ENCODE assay signal across 9 cellular contexts in genomic region chr12:53383258-53383657, GRCh38. TPM values are rescaled to one million over a fixed set of nuclear protein-coding genes. Genes with fewer than 3 reads are reported as not detected.
A peak's percentile ranks its signal among the peaks of the same experiment; 100 is the strongest.
DNase-seq lines count a peak whose midpoint lies in the region; ATAC-seq and TF ChIP-seq lines count a peak whose summit lies in the region.
"Had no signal": no experiment of that assay in that cellular context is flagged by ENCODE, and none has a peak within 500 bp of the region (broad histone marks: within the 10 kb centered on the region; RNA-seq: fewer than 3 reads in every experiment).

No MANE protein-coding gene starts in this region.

- H3K9ac ChIP-seq in mammary epithelial cell (ENCODE audit: insufficient read depth, low read length): peak overlapping the region; percentile 7

- in situ Hi-C loops in mammary epithelial cell (cut with MboI; ENCODE audit: low sequenced_read_pairs in 2 of 2): no loop called here

- peak overlapping the region; percentile 91 for H3K4me2 ChIP-seq in mammary epithelial cell (ENCODE audit: insufficient read depth, low read depth, low read length)

- H3K27me3 ChIP-seq in ACC112 (ENCODE audit: insufficient read depth, low read length) (no peaks in the 10 kb centered on the region), HL-60 (ENCODE audit: insufficient read depth, poor library complexity, severe bottlenecking) (no peaks in the 10 kb centered on the region), mammary epithelial cell (ENCODE audit: insufficient read depth, low read length) (no peaks in the 10 kb centered on the region), muscle layer of duodenum (ENCODE audit: low read depth, low read length) (no peaks in the 10 kb centered on the region)

- H3K4me1 ChIP-seq in ACC112 (ENCODE audit: control insufficient read depth, insufficient read depth, low read length, unreplicated experiment): peaks cover 61% of the 10 kb centered on the region
- H3K4me1 ChIP-seq in mammary epithelial cell (ENCODE audit: insufficient read depth, low read length): peaks cover 50% of the 10 kb centered on the region
- peaks cover 27 to 71% of the 10 kb centered on the region in 2 donors for H3K4me1 ChIP-seq in muscle layer of duodenum (ENCODE audit: control insufficient read depth in 1 of 2, insufficient read depth in 2 of 2, low read length in 2 of 2)

- WGBS in mammary epithelial cell (ENCODE audit: low coverage, missing lambda C conversion rate): 48% methylated on average over 2 of the region's 2 CpGs

- intact Hi-C loops in mammary epithelial cell (cut with micrococcal nuclease): loop anchor here (5.0 kb wide), 1 partner anchor 59 kb away; the partner anchor contains the start of gene PRR13

- DNase-seq in HL-60 (ENCODE audit: low read depth in 1 of 2, low spot score in 1 of 2): no peak
- no peak for DNase-seq in mammary epithelial cell
- DNase-seq in T1000 (lab: John Stamatoyannopoulos, UW): no peak
- no peak for DNase-seq in NCI-H226
- DNase-seq: NCI-H2081 had no signal

- TF ChIP-seq CTCF in HL-60 (IDR thresholded peaks at IDR 0.05; ENCODE audit: insufficient read depth, low read length): no peak
- TF ChIP-seq CTCF in mammary epithelial cell (conservative IDR thresholded peaks at IDR 0.05 in 1 of 2, IDR thresholded peaks at IDR 0.05 in 1 of 2; ENCODE audit: extremely low read depth in 1 of 2, insufficient read depth in 1 of 2, low read depth in 1 of 2, low read length in 2 of 2): no peak

- dilution Hi-C loops in mammary epithelial cell (cut with HindIII; ENCODE audit: low sequenced_read_pairs): loop anchor here (5.0 kb wide), 2 partner anchors 39 to 76 kb away; partner anchors contain the start of gene AMHR2

- H3K4me3 ChIP-seq in ACC112 (ENCODE audit: low read depth, low read length) (peak overlapping the region; percentile 71), HL-60 (replicated peaks; ENCODE audit: insufficient read depth, low read length) (peak overlapping the region; percentile 31), mammary epithelial cell (replicated peaks in 1 of 3; ENCODE audit: insufficient read depth in 1 of 3, low read depth in 2 of 3, low read length in 3 of 3) (peak overlapping the region; percentile 24 to 35 (median 28)), muscle layer of duodenum (ENCODE audit: low read depth in 1 of 2, low read length in 2 of 2) (peak overlapping the region; percentile 46 to 63)

- H3K36me3 ChIP-seq in ACC112 (ENCODE audit: insufficient read depth, low read length) (peaks cover 17% of the 10 kb centered on the region; the same call in 1 of the 2 replicates), mammary epithelial cell (ENCODE audit: insufficient read depth, low read length) (peaks cover 15% of the 10 kb centered on the region), muscle layer of duodenum (ENCODE audit: control insufficient read depth in 1 of 2, insufficient read depth in 2 of 2, low read length in 2 of 2) (peaks cover 20 to 22% of the 10 kb centered on the region in 2 donors)

- CTCF ChIA-PET in mammary epithelial cell (lab: Charles Lee; ENCODE audit: low non-redundant PET): no interaction called here

- H3K79me2 ChIP-seq in ACC112 (ENCODE audit: control insufficient read depth, insufficient read depth, low read length, unreplicated experiment): peaks cover 63% of the 10 kb centered on the region
- peaks cover 63% of the 10 kb centered on the region for H3K79me2 ChIP-seq in mammary epithelial cell (ENCODE audit: insufficient read depth, low read length)

- no TSS peak for BruUV-seq in mammary epithelial cell (replicated peaks; lab: Mats Ljungman, UMichigan)

- no peaks in the 10 kb centered on the region for H3K9me3 ChIP-seq in mammary epithelial cell (replicated peaks; ENCODE audit: insufficient read depth, low read length)
- no peaks in the 10 kb centered on the region for H3K9me3 ChIP-seq in muscle layer of duodenum (ENCODE audit: control insufficient read depth in 1 of 2, low read length in 2 of 2)

- no peak overlapping the region for H3K27ac ChIP-seq in ACC112 (ENCODE audit: low read depth, low read length)
- no peak overlapping the region for H3K27ac ChIP-seq in HL-60 (replicated peaks)
- H3K27ac ChIP-seq in mammary epithelial cell (ENCODE audit: insufficient read depth, low read depth, low read length): peak overlapping the region; percentile 92
- H3K27ac ChIP-seq in muscle layer of duodenum (ENCODE audit: low read length): no peak overlapping the region

- H2AFZ ChIP-seq in ACC112 (ENCODE audit: low read length, unreplicated experiment): no peak overlapping the region
- H2AFZ ChIP-seq in mammary epithelial cell (ENCODE audit: low read depth, low read length): no peak overlapping the region

- no peaks in the 10 kb centered on the region for H4K20me1 ChIP-seq in mammary epithelial cell (ENCODE audit: insufficient read depth, low read length)

- no peak for ATAC-seq in GM19035 (IDR thresholded peaks at IDR 0.05; ENCODE audit: unreplicated experiment)
- no peak for ATAC-seq in GM19351 (IDR thresholded peaks at IDR 0.05; ENCODE audit: unreplicated experiment)

RNA-seq across cellular contexts. Expression of gene SP1, which starts 3.3 kb away (rescaled TPM):
- 10 to 100 TPM; 55.3 to 56.9 TPM for total RNA-seq in mammary epithelial cell
- 38.9 TPM for polyA plus RNA-seq in mammary epithelial cell
- polyA minus RNA-seq in mammary epithelial cell: 74.9 TPM

RNA-seq across cellular contexts. Expression of gene AMHR2, which starts 40.4 kb away (rescaled TPM):
- not detected for total RNA-seq in mammary epithelial cell
- not detected for polyA plus RNA-seq in mammary epithelial cell
- polyA minus RNA-seq in mammary epithelial cell: not detected

RNA-seq across cellular contexts. Expression of gene SP7, which starts 47.1 kb away (rescaled TPM):
- total RNA-seq in mammary epithelial cell: not detected
- polyA plus RNA-seq in mammary epithelial cell: not detected
- not detected for polyA minus RNA-seq in mammary epithelial cell

RNA-seq across cellular contexts. Expression of gene PRR13, which starts 58.3 kb away (rescaled TPM):
- 100 to 1,000 TPM in 1 of 2 donors, 10 to 100 TPM in 1; 43.5 to 158 TPM for total RNA-seq in mammary epithelial cell
- polyA plus RNA-seq in mammary epithelial cell: 91.8 TPM
- polyA minus RNA-seq in mammary epithelial cell: 102 TPM
